Comparison of ENCODE assay signal across 1 cellular context in the genomic region with DNA sequence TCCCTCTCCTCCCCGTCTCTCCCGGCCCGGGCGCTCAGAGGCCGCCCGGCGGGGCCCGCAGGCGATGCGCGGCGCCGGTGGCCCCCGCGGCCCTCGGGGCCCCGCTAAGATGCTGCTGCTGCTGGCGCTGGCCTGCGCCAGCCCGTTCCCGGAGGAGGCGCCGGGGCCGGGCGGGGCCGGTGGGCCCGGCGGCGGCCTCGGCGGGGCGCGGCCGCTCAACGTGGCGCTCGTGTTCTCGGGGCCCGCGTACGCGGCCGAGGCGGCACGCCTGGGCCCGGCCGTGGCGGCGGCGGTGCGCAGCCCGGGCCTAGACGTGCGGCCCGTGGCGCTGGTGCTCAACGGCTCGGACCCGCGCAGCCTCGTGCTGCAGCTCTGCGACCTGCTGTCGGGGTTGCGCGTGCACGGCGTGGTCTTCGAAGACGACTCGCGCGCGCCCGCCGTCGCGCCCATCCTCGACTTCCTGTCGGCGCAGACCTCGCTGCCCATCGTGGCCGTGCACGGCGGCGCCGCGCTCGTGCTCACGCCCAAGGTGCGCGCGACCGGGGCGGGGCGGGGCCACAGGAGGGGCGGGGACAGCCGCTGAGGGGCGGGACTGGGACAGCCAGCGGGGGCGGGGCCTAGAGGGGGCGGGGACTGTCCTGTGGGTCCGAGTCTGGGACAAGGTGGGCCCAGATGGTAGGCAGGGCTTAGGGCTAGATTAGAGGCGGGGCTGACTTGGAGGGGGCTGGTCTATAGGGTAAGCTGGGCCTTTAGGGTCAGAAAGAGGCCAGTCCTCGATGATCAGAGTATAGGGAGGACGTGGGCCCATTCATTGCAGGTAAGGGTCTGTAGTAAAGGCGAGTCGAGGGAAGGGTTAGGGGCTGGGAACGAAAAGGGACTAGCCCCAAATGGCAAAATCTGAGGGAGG.
TF ChIP-seq lines count a peak whose summit lies in the region.

No MANE protein-coding gene starts in this region.

TF ChIP-seq in K562, 482 proteins besides CTCF, POLR2A, EP300 and RAD21 (continued from another document and continues in another):
- TF ChIP-seq AFF1 (IDR thresholded peaks at IDR 0.05; ENCODE audit: low read depth in 1 of 2, partially characterized antibody in 2 of 2) (peak in 1 of 2 experiments; percentile 40), L3MBTL2 (IDR thresholded peaks at IDR 0.05) (peak; percentile 98), MED1 (CRISPR knock-in tag; IDR thresholded peaks at IDR 0.05; ENCODE audit: borderline replicate concordance) (peak; percentile 82; the same call in 1 of the 2 replicates), REST (CRISPR knock-in tag; IDR thresholded peaks at IDR 0.05; ENCODE audit: low read depth) (no peak), RBM34 (IDR thresholded peaks at IDR 0.05; ENCODE audit: borderline replicate concordance, insufficient read depth, low read length) (no peak), NFXL1 (CRISPR knock-in tag; IDR thresholded peaks at IDR 0.05) (no peak), FOXP4 (CRISPR knock-in tag; IDR thresholded peaks at IDR 0.05; ENCODE audit: borderline replicate concordance) (peak; percentile 79; the same call in 1 of the 2 replicates), BRD9 (IDR thresholded peaks at IDR 0.05; ENCODE audit: low read depth, partially characterized antibody) (peak; percentile 58), POLR2AphosphoS5 (IDR thresholded peaks at IDR 0.05; ENCODE audit: control insufficient read depth, insufficient read depth, low read depth, low read length) (peak; percentile 93), GTF2F1 (IDR thresholded peaks at IDR 0.05; ENCODE audit: low read depth, low read length) (no peak), NCOA2 (IDR thresholded peaks at IDR 0.05; ENCODE audit: partially characterized antibody in 2 of 2) (no peak), ZNF644 (tag; IDR thresholded peaks at IDR 0.05; ENCODE audit: low read depth) (peak; percentile 97), ZNF586 (CRISPR knock-in tag; conservative IDR thresholded peaks at IDR 0.05) (no peak), ARID3A (IDR thresholded peaks at IDR 0.05; ENCODE audit: borderline replicate concordance, low read depth, low read length) (no peak), SNIP1 (IDR thresholded peaks at IDR 0.05; ENCODE audit: low read depth) (no peak; the same call in 1 of the 2 replicates), NONO (IDR thresholded peaks at IDR 0.05; ENCODE audit: low read depth in 2 of 2, low read length in 1 of 2) (peak in 1 of 2 experiments; percentile 93; a peak in 2 of 4 replicates), ZNF41 (CRISPR knock-in tag; conservative IDR thresholded peaks at IDR 0.05) (peak; percentile 63; the same call in 1 of the 2 replicates), ZNF444 (CRISPR knock-in tag; IDR thresholded peaks at IDR 0.05) (no peak), YY1 (IDR thresholded peaks at IDR 0.05; ENCODE audit: borderline replicate concordance in 1 of 3, control insufficient read depth in 1 of 3, extremely low read depth in 1 of 3, insufficient read depth in 3 of 3, insufficient read length in 1 of 3, insufficient replicate concordance in 2 of 3, low read depth in 1 of 3, low read length in 2 of 3) (peak in 2 of 3 experiments; percentile 20 to 23)
- TF ChIP-seq, protein P1, sequence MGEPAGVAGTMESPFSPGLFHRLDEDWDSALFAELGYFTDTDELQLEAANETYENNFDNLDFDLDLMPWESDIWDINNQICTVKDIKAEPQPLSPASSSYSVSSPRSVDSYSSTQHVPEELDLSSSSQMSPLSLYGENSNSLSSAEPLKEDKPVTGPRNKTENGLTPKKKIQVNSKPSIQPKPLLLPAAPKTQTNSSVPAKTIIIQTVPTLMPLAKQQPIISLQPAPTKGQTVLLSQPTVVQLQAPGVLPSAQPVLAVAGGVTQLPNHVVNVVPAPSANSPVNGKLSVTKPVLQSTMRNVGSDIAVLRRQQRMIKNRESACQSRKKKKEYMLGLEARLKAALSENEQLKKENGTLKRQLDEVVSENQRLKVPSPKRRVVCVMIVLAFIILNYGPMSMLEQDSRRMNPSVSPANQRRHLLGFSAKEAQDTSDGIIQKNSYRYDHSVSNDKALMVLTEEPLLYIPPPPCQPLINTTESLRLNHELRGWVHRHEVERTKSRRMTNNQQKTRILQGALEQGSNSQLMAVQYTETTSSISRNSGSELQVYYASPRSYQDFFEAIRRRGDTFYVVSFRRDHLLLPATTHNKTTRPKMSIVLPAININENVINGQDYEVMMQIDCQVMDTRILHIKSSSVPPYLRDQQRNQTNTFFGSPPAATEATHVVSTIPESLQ (CRISPR knock-in tag; IDR thresholded peaks at IDR 0.05): no peak; the same call in 1 of the 2 replicates
